21 cellular contexts compared by ENCODE assay signal in the genomic region with DNA sequence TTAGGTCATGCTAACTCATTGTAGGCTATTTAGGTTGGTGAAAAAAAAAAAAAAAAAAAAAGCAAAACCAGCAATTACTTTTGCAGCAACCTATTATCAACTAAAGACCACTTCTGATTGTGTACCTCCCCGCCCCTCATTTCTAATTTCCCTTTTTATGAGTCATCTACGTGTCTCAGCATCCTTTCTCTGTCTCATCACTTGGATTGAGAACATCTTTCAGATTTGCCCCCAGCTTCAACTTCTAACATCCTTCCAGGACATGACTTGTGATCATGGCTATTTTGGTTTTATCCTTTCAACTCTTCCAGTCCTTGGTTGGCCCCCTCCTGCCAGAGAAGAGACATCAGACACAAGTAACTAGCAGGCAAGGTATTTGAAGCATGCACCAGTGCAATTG.
"Had no signal": no experiment of that assay in that cellular context is flagged by ENCODE, and none has a peak within 500 bp of the region (broad histone marks: within the 10 kb centered on the region; RNA-seq: fewer than 3 reads in every experiment).

No MANE protein-coding gene starts in this region.

- H3K27me3 Mint-ChIP-seq: IgD-negative memory B cell had no signal

- H3K4me2 ChIP-seq: KMS-11 had no signal

- H3K9ac ChIP-seq: KMS-11 had no signal

- H3K27ac Mint-ChIP-seq: IgD-negative memory B cell had no signal

- H3K4me1 ChIP-seq: SJSA1 had no signal

- DNase-seq: Kasumi-1, MM.1S, NCI-H1092 treated with DMSO at 0.1 percent for 48 hours, NCI-H1436, NCI-H187, NCI-H2029 treated with DMSO at 0.1 percent for 48 hours, NCI-H2171 treated with DMSO at 0.1 percent for 48 hours, NCI-H524, NCI-H526 treated with DMSO at 0.1 percent for 48 hours, NCI-H774, Right ventricle myocardium superior, RPMI8226, SIG-M5 had no signal

- H3K36me3 Mint-ChIP-seq: IgD-negative memory B cell had no signal

- ATAC-seq: HepG2, K562 had no signal

- H3K27ac ChIP-seq: HL-60, KMS-11, SJSA1, SK-N-MC had no signal

- H3K4me1 Mint-ChIP-seq: IgD-negative memory B cell had no signal

- H3K4me3 ChIP-seq: K562, SJSA1, SK-N-MC had no signal

- H3K27me3 ChIP-seq: SJSA1 had no signal

- FAIRE-seq: HepG2, K562, RCC 7860 had no signal

- H3K36me3 ChIP-seq: SJSA1 had no signal
